Comparison of ENCODE assay signal across 17 cellular contexts in the genomic region with DNA sequence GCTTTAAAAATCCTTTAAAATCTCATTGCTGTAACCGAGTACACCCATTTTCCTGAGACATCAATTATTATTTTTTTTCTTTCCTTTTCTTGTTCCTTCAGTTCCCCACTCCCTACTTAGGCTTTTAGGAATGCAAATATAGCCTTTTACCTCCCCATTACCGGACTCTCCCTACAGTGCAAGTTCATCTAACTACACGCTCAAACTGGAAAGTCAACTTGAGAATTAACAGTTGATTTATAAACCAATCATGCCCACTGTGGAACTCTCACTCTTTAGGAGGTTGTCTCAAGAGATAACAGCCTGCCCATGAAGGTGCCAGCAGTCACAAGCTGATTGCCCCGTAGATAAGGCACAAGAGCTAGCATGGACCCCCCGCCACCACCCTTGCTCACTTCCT. TPM values are rescaled to one million over a fixed set of nuclear protein-coding genes. Genes with fewer than 3 reads are reported as not detected.
DNase-seq lines count a peak whose midpoint lies in the region; ATAC-seq and TF ChIP-seq lines count a peak whose summit lies in the region.
"Had no signal": no experiment of that assay in that cellular context is flagged by ENCODE, and none has a peak within 500 bp of the region (broad histone marks: within the 10 kb centered on the region; RNA-seq: fewer than 3 reads in every experiment).

No MANE protein-coding gene starts in this region.

- no peaks in the 10 kb centered on the region for H3K27me3 ChIP-seq in HUES48 (ENCODE audit: control insufficient read depth, insufficient read depth, low read length)
- H3K27me3 ChIP-seq in body of pancreas = no peaks in the 10 kb centered on the region
- H3K27me3 ChIP-seq in iPS-20b (ENCODE audit: insufficient read depth, low read length) = no peaks in the 10 kb centered on the region
- no peaks in the 10 kb centered on the region for H3K27me3 ChIP-seq in vagina

- H3K36me3 ChIP-seq in HUES48 (ENCODE audit: control insufficient read depth, insufficient read depth, low read length) = no peaks in the 10 kb centered on the region
- H3K36me3 ChIP-seq in body of pancreas (replicated peaks in 1 of 2; ENCODE audit: insufficient read depth in 1 of 2, low read depth in 2 of 2) = no peaks in the 10 kb centered on the region
- no peaks in the 10 kb centered on the region for H3K36me3 ChIP-seq in iPS-20b (ENCODE audit: insufficient read depth, low read depth, low read length)
- no peaks in the 10 kb centered on the region for H3K36me3 ChIP-seq in vagina

- H3K4me3 ChIP-seq in HUES48 (ENCODE audit: low read depth, low read length) (no peak overlapping the region), body of pancreas (no peak overlapping the region), iPS-20b (ENCODE audit: low read length) (no peak overlapping the region), vagina (no peak overlapping the region)
- H3K4me3 ChIP-seq: A549 had no signal

- H3K9me3 ChIP-seq in HUES48 (ENCODE audit: control insufficient read depth, insufficient read depth, low read length) (peaks cover 21% of the 10 kb centered on the region), body of pancreas (no peaks in the 10 kb centered on the region), iPS-20b (ENCODE audit: insufficient read depth, low read depth, low read length) (peaks cover 16% of the 10 kb centered on the region), vagina (no peaks in the 10 kb centered on the region)
- H3K9me3 ChIP-seq: A549 had no signal

- H3K4me1 ChIP-seq in HUES48 (ENCODE audit: control insufficient read depth, insufficient read depth, low read length) = peaks cover 15% of the 10 kb centered on the region
- peaks cover 21% of the 10 kb centered on the region for H3K4me1 ChIP-seq in body of pancreas
- peaks cover 11% of the 10 kb centered on the region for H3K4me1 ChIP-seq in iPS-20b (ENCODE audit: insufficient read depth, low read length)
- H3K4me1 ChIP-seq in vagina = no peaks in the 10 kb centered on the region
- H3K4me1 ChIP-seq: A549, Caco-2 had no signal

- TF ChIP-seq CTCF in body of pancreas (IDR thresholded peaks at IDR 0.05) = no peak
- TF ChIP-seq CTCF in vagina (IDR thresholded peaks at IDR 0.05) = no peak

- no peak overlapping the region for H3K9ac ChIP-seq in HUES48 (ENCODE audit: low read depth, low read length)
- no peak overlapping the region for H3K9ac ChIP-seq in iPS-20b (ENCODE audit: low read depth, low read length)

- no peak for DNase-seq in body of pancreas
- DNase-seq in vagina (ENCODE audit: extremely low spot score in 2 of 2) = peak; percentile 14 to 40
- DNase-seq in posterior cingulate gyrus = no peak
- no peak for DNase-seq in NCI-H1105 treated with DMSO at 0.1 percent for 48 hours (lab: John Stamatoyannopoulos, UW)
- DNase-seq: Caco-2, DMS 273 treated with DMSO at 0.1 percent for 48 hours had no signal

- intact Hi-C loops in body of pancreas (cut with DNase I) = no loop called here
- intact Hi-C loops in vagina (cut with DNase I) = no loop called here
- intact Hi-C loops in posterior cingulate gyrus (cut with DNase I) = no loop called here

- ATAC-seq in body of pancreas (peak; percentile 55), HG02763 (IDR thresholded peaks at IDR 0.05; ENCODE audit: unreplicated experiment) (no peak), GM18873 (IDR thresholded peaks at IDR 0.05; ENCODE audit: low FRiP score, unreplicated experiment) (no peak)
- ATAC-seq: A549; CD8-positive, alpha-beta T cell; HCT116; HepG2 had no signal

- TF ChIP-seq POLR2A in body of pancreas (IDR thresholded peaks at IDR 0.05) = no peak
- no peak for TF ChIP-seq POLR2A in vagina (IDR thresholded peaks at IDR 0.05)

- 10% methylated on average over 5 of the region's 5 CpGs for whole genome bisulfite sequencing in body of pancreas, 2 donors

- H3K27ac ChIP-seq in HUES48 (ENCODE audit: low read depth, low read length) (peak overlapping the region; percentile 44), body of pancreas (peak overlapping the region; percentile 9 to 69 (median 45)), iPS-20b (ENCODE audit: low read length) (peak overlapping the region; percentile 17), vagina (no peak overlapping the region)
- H3K27ac ChIP-seq: A549 had no signal

RNA-seq across cellular contexts. Expression of a gene that starts 35.1 kb away (rescaled TPM):
- 10 to 100 TPM in 1 of 2 donors, 1 to 10 TPM in 1; 9.9 to 10.1 TPM for total RNA-seq in body of pancreas
- total RNA-seq in vagina = not detected
- total RNA-seq: CD8-positive, alpha-beta T cell; HT-29 had no signal

RNA-seq across cellular contexts. Expression of a gene that starts 36.7 kb away (rescaled TPM):
- total RNA-seq in body of pancreas (not detected), vagina (not detected)
- total RNA-seq: Caco-2; CD8-positive, alpha-beta T cell; Daoy; H4; HepG2; HT-29 had no signal

Comparison
In these comparisons a context has a peak if more than half of its experiments do, and no peak if none do; other contexts are left out.
1. DNase-seq: peak in vagina (2 of 2); none in body of pancreas (0 of 4), posterior cingulate gyrus (0 of 10) and NCI-H1105 treated with DMSO at 0.1 percent for 48 hours (single experiment).